In the genomic region with DNA sequence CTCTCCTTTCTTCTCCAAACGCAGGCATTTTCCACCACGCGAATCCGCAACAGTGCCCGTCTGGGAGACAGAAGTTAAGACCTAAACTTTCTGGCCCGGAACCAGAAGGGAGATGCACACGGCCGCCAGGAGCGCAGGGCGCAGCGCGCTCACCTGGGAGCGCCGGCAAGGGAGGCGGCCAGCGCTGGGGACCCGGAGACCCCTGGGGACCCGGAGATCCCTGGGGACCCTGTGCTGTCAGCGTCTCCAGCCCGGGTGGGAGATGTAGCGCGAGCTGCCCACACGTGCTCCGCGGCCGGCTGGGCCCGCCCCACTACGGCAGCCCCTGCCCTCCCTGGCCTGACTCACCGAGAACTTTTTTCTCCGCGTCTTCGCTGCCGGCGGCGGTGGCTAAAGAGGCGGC, we compare ENCODE assay signal across 8 cellular contexts. TPM values are rescaled to one million over a fixed set of nuclear protein-coding genes. Genes with fewer than 3 reads are reported as not detected.
DNase-seq lines count a peak whose midpoint lies in the region; ATAC-seq, FAIRE-seq and TF ChIP-seq lines count a peak whose summit lies in the region.

No MANE protein-coding gene starts in this region.

- H3K36me3 ChIP-seq in osteoblast (ENCODE audit: insufficient read depth, low read length) (no peaks in the 10 kb centered on the region), upper lobe of left lung (peaks cover 0 to 11% (median 0%) of the 10 kb centered on the region in 4 donors)

- peak overlapping the region; percentile 85 for H3K4me2 ChIP-seq in osteoblast (ENCODE audit: insufficient read depth, low read length)

- peaks cover 59% of the 10 kb centered on the region for H3K79me2 ChIP-seq in osteoblast (ENCODE audit: insufficient read depth, low read length)

- peak in 1 of 4 donors; percentile 43 for TF ChIP-seq POLR2A in upper lobe of left lung (IDR thresholded peaks at IDR 0.05)

- no peak for TF ChIP-seq CTCF in osteoblast (IDR thresholded peaks at IDR 0.05; ENCODE audit: extremely low read depth, low read depth, low read length)
- peak in 3 of 6 experiments; percentile 28 to 42 (median 40) for TF ChIP-seq CTCF in upper lobe of left lung (IDR thresholded peaks at IDR 0.05)

- 0% methylated on average over 8 to 35 of the region's 36 CpGs for WGBS in upper lobe of left lung, 2 donors

- H3K9me3 ChIP-seq in osteoblast (ENCODE audit: low read depth, low read length), result no peaks in the 10 kb centered on the region
- H3K9me3 ChIP-seq in upper lobe of left lung, result no peaks in the 10 kb centered on the region

- FAIRE-seq in frontal cortex (lab: Jason Lieb, UNC), result no peak

- H3K4me3 ChIP-seq in osteoblast (ENCODE audit: insufficient read depth, low read length) (peak overlapping the region; percentile 90), upper lobe of left lung (peak overlapping the region; percentile 81 to 94 (median 88))

- peak overlapping the region; percentile 44 for H2AFZ ChIP-seq in osteoblast (ENCODE audit: low read length)

- no peaks in the 10 kb centered on the region for H4K20me1 ChIP-seq in osteoblast (ENCODE audit: insufficient read depth, low read length)

- ATAC-seq in HG02610 (IDR thresholded peaks at IDR 0.05; ENCODE audit: unreplicated experiment), result peak; percentile 46
- peak; percentile 68 to 73 for ATAC-seq in upper lobe of left lung (ENCODE audit: low FRiP score in 2 of 2)

- H3K4me1 ChIP-seq in osteoblast (ENCODE audit: insufficient read depth, low read length) (peaks cover 40% of the 10 kb centered on the region), upper lobe of left lung (peaks cover 38 to 51% (median 43%) of the 10 kb centered on the region in 4 donors)

- DNase-seq in DMS79 treated with DMSO at 0.1 percent for 48 hours (lab: John Stamatoyannopoulos, UW) (peak; percentile 24), DMS79 (lab: John Stamatoyannopoulos, UW) (no peak), NOMO-1 treated with DMSO at 0.1 percent for 48 hours (lab: John Stamatoyannopoulos, UW; ENCODE audit: unreplicated experiment) (peak; percentile 46), activated gamma-delta T cell (lab: John Stamatoyannopoulos, UW) (peak; percentile 65), frontal cortex (ENCODE audit: low spot score in 2 of 2) (peak; percentile 39 to 43), osteoblast (ENCODE audit: insufficient read length, low spot score, missing footprints) (peak; percentile 93), upper lobe of left lung (peak; percentile 31 to 91)

- H3K27ac ChIP-seq in osteoblast (ENCODE audit: low read depth, low read length), result peak overlapping the region; percentile 99
- peak overlapping the region; percentile 94 to 99 (median 98) for H3K27ac ChIP-seq in upper lobe of left lung

- TF ChIP-seq EP300 in upper lobe of left lung (IDR thresholded peaks at IDR 0.05), result no peak

- H3K27me3 ChIP-seq in osteoblast (ENCODE audit: insufficient read depth, low read length) (no peaks in the 10 kb centered on the region), upper lobe of left lung (peaks cover 0 to 6% (median 0%) of the 10 kb centered on the region in 4 donors)

RNA-seq across cellular contexts. Expression of a gene that starts 0.6 kb away (rescaled TPM):
- total RNA-seq in frontal cortex, result 6.9 TPM
- 147 TPM in 2 replicates for total RNA-seq in osteoblast
- 100 to 1,000 TPM; 216 to 360 (median 287) TPM for total RNA-seq in upper lobe of left lung

RNA-seq across cellular contexts. Expression of a gene that starts 48.7 kb away (rescaled TPM):
- total RNA-seq in frontal cortex (2.9 TPM), osteoblast (under 0.01 TPM in 2 replicates), upper lobe of left lung (10 to 100 TPM in 1 of 6 donors, 1 to 10 TPM in 4, under 1 TPM in 1; 0.30 to 21.9 (median 1.1) TPM)

Comparison
In these comparisons a context has a peak if more than half of its experiments do, and no peak if none do; other contexts are left out.
1. RNA of a gene that starts 0.6 kb away (total RNA-seq): 216 to 360 TPM in upper lobe of left lung and 147 TPM in osteoblast; 6.9 TPM in frontal cortex (single experiment); every median in the first group is over 10 times any median in the second.